21 cellular contexts compared by ENCODE assay signal in the genomic region with DNA sequence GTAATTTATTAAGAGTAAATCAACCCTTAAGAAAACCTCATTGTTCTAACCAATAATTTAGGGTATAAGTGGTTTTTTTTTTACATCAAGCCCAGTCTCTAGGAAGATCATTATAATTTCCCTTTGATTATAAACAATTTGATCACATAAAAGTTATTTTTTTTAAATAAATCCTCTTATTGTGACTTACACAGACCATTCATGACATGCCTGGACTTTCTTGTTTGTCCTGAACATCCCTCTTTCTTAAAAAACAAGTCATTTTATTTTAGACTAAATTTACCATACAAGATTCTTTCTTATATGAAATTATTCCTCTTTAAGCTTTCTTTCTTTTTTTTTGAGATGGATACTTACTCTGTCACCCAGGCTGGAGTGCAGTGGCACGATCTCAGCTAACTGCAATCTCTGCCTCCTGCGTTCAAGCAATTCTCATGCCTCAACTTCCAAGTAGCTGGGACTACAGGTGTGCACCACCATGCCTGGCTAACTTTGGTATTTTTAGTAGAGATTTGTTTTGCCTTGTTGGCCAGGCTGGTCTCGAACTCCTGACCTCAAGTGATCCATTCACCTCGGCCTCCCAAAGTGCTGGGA. TPM values are rescaled to one million over a fixed set of nuclear protein-coding genes. Genes with fewer than 3 reads are reported as not detected.
DNase-seq lines count a peak whose midpoint lies in the region; ATAC-seq, FAIRE-seq and TF ChIP-seq lines count a peak whose summit lies in the region.
"Had no signal": no experiment of that assay in that cellular context is flagged by ENCODE, and none has a peak within 500 bp of the region (broad histone marks: within the 10 kb centered on the region; RNA-seq: fewer than 3 reads in every experiment).

No MANE protein-coding gene starts in this region.

- no peaks in the 10 kb centered on the region for H3K36me3 Mint-ChIP-seq in CD14-positive monocyte
- H3K36me3 Mint-ChIP-seq: activated naive CD4-positive, alpha-beta T cell treated with anti-CD3 and anti-CD28 coated beads, Interleukin-2, amount 10 ng/mL, durations not matched to agents 7 days and 5 days had no signal

- peaks cover 14 to 35% (median 29%) of the 10 kb centered on the region in 7 donors for H3K9me3 Mint-ChIP-seq in CD14-positive monocyte

- no peak for TF ChIP-seq RAD21 in HepG2 (CRISPR knock-in tag; IDR thresholded peaks at IDR 0.05)

- TF ChIP-seq CTCF in HepG2 (CRISPR knock-in tag; IDR thresholded peaks at IDR 0.05) (no peak), right lobe of liver (IDR thresholded peaks at IDR 0.05) (no peak), esophagus muscularis mucosa (IDR thresholded peaks at IDR 0.05) (no peak), CD14-positive monocyte (IDR thresholded peaks at IDR 0.05) (no peak)

- H3K4me1 ChIP-seq in HepG2 (ENCODE audit: insufficient read depth, low read length) (no peaks in the 10 kb centered on the region), right lobe of liver (no peaks in the 10 kb centered on the region), esophagus muscularis mucosa (no peaks in the 10 kb centered on the region)
- H3K4me1 ChIP-seq: testis had no signal

- H3K9me3 ChIP-seq in HepG2 (ENCODE audit: low read length) (peaks cover 55% of the 10 kb centered on the region), right lobe of liver (no peaks in the 10 kb centered on the region), esophagus muscularis mucosa (no peaks in the 10 kb centered on the region)
- H3K9me3 ChIP-seq: testis had no signal

- intact Hi-C loops in HepG2 (cut with micrococcal nuclease; ENCODE audit: unreplicated experiment), result no loop called here
- intact Hi-C loops in right lobe of liver (cut with DNase I), result no loop called here
- intact Hi-C loops in esophagus muscularis mucosa (cut with DNase I), result no loop called here
- intact Hi-C loops in Right ventricle myocardium superior (cut with DNase I), result no loop called here
- intact Hi-C loops in CD14-positive monocyte (cut with micrococcal nuclease), result no loop called here

- H3K27ac Mint-ChIP-seq in CD14-positive monocyte, result no peak overlapping the region
- H3K27ac Mint-ChIP-seq: activated naive CD4-positive, alpha-beta T cell treated with anti-CD3 and anti-CD28 coated beads, Interleukin-2, amount 10 ng/mL, durations not matched to agents 7 days and 5 days; WTC11 had no signal

- in situ Hi-C loops in HepG2 (cut with HindIII; ENCODE audit: extremely low pct_ligation_motif_present, low pct_unique_long_range_greater_than_20kb), result no loop called here

- no peaks in the 10 kb centered on the region for H3K27me3 ChIP-seq in HepG2 (ENCODE audit: control insufficient read depth in 1 of 2, insufficient read depth in 2 of 2, low read length in 2 of 2)
- no peaks in the 10 kb centered on the region for H3K27me3 ChIP-seq in right lobe of liver
- no peaks in the 10 kb centered on the region for H3K27me3 ChIP-seq in esophagus muscularis mucosa
- H3K27me3 ChIP-seq: testis had no signal

- H3K4me3 ChIP-seq in HepG2 (replicated peaks in 1 of 3; ENCODE audit: insufficient read depth in 1 of 3, low read depth in 2 of 3, low read length in 3 of 3), result no peak overlapping the region
- no peak overlapping the region for H3K4me3 ChIP-seq in right lobe of liver
- H3K4me3 ChIP-seq in esophagus muscularis mucosa, result no peak overlapping the region
- H3K4me3 ChIP-seq: testis had no signal

- no peak for FAIRE-seq in HepG2 (lab: Jason Lieb, UNC)
- FAIRE-seq: H1, urothelium cell line had no signal

- H3K36me3 ChIP-seq in HepG2 (replicated peaks in 1 of 2; ENCODE audit: control insufficient read depth in 1 of 2, insufficient read depth in 2 of 2, low read length in 2 of 2) (no peaks in the 10 kb centered on the region), right lobe of liver (no peaks in the 10 kb centered on the region), esophagus muscularis mucosa (no peaks in the 10 kb centered on the region)

- CTCF ChIA-PET in HepG2 (lab: Yijun Ruan, JAX; ENCODE audit: low intra/inter-chr PET ratio, low total read pairs), result no interaction called here

- no peaks in the 10 kb centered on the region for H4K20me1 ChIP-seq in HepG2 (ENCODE audit: insufficient read depth, low read length)

- H3K4me3 Mint-ChIP-seq in CD14-positive monocyte, result no peak overlapping the region
- H3K4me3 Mint-ChIP-seq: activated naive CD4-positive, alpha-beta T cell treated with anti-CD3 and anti-CD28 coated beads, Interleukin-2, amount 10 ng/mL, durations not matched to agents 7 days and 5 days; WTC11 had no signal

- ATAC-seq in HepG2, result no peak
- no peak for ATAC-seq in right lobe of liver
- no peak for ATAC-seq in Right ventricle myocardium superior (ENCODE audit: poor library complexity)
- ATAC-seq in GM18519 (IDR thresholded peaks at IDR 0.05; ENCODE audit: low FRiP score, unreplicated experiment), result no peak
- ATAC-seq: sciatic nerve, WTC11 had no signal

- no peaks in the 10 kb centered on the region for H3K79me2 ChIP-seq in HepG2 (ENCODE audit: insufficient read depth, low read length)

- no peak overlapping the region for H3K4me2 ChIP-seq in HepG2 (ENCODE audit: low read depth, low read length)

- BruUV-seq in HepG2 (replicated peaks; lab: Mats Ljungman, UMichigan), result no TSS peak

- H3K9ac ChIP-seq in HepG2 (ENCODE audit: insufficient read depth, low read depth, low read length), result no peak overlapping the region

- DNase-seq in HepG2 (ENCODE audit: low spot score) (no peak), right lobe of liver (no peak), OCI-M1 (lab: John Stamatoyannopoulos, UW) (peak; percentile 55), esophagus muscularis mucosa (ENCODE audit: extremely low spot score) (peak; percentile 50), Right ventricle myocardium superior (no peak), CD14-positive monocyte (ENCODE audit: low spot score) (no peak)
- DNase-seq: activated naive CD4-positive, alpha-beta T cell treated with anti-CD3 and anti-CD28 coated beads, Interleukin-2, amount 10 ng/mL, durations not matched to agents 7 days and 5 days; amygdala; IMR-90; MM.1S; NCI-H1417 treated with DMSO at 0.1 percent for 48 hours; NCI-H510A; stimulated activated CD4-positive, alpha-beta T cell treated with anti-CD3 and anti-CD28 coated beads, Interleukin-4, amount 100 ng/mL, for 4 hours; stimulated activated naive CD4-positive, alpha-beta T cell; testis had no signal

- H3K27ac ChIP-seq in HepG2 (ENCODE audit: extremely low read length, insufficient read depth, low read length) (no peak overlapping the region), right lobe of liver (no peak overlapping the region), esophagus muscularis mucosa (replicated peaks in 1 of 4) (no peak overlapping the region)
- H3K27ac ChIP-seq: C4-2B, testis had no signal

- POLR2A ChIA-PET in HepG2 (lab: Yijun Ruan, JAX), result no interaction called here

- peaks cover 0 to 4% (median 0%) of the 10 kb centered on the region in 3 donors for H3K27me3 Mint-ChIP-seq in CD14-positive monocyte (ENCODE audit: low read depth in 3 of 3)

- TF ChIP-seq EP300 in HepG2 (IDR thresholded peaks at IDR 0.05; ENCODE audit: low read depth in 2 of 2, low read length in 2 of 2), result no peak
- TF ChIP-seq EP300 in HepG2 (CRISPR knock-in tag; IDR thresholded peaks at IDR 0.05; ENCODE audit: borderline replicate concordance), result no peak
- no peak for TF ChIP-seq EP300 in esophagus muscularis mucosa (IDR thresholded peaks at IDR 0.05)

- no peaks in the 10 kb centered on the region for H3K4me1 Mint-ChIP-seq in CD14-positive monocyte
- H3K4me1 Mint-ChIP-seq: activated naive CD4-positive, alpha-beta T cell treated with anti-CD3 and anti-CD28 coated beads, Interleukin-2, amount 10 ng/mL, durations not matched to agents 7 days and 5 days had no signal

- 2% methylated on average over 4 of the region's 4 CpGs for WGBS in HepG2 (ENCODE audit: low lambda C conversion rate)
- 68% methylated on average over 4 of the region's 4 CpGs for WGBS in right lobe of liver (ENCODE audit: insufficient coverage, low coverage, low lambda C conversion rate, missing lambda C conversion rate)
- 92% methylated on average over 4 of the region's 4 CpGs for WGBS in esophagus muscularis mucosa

- no peak overlapping the region for H2AFZ ChIP-seq in HepG2 (ENCODE audit: low read length)

- TF ChIP-seq POLR2A in HepG2 (IDR thresholded peaks at IDR 0.05; ENCODE audit: insufficient read depth in 1 of 2, low read depth in 2 of 2, low read length in 2 of 2), result no peak
- no peak for TF ChIP-seq POLR2A in right lobe of liver (IDR thresholded peaks at IDR 0.05)
- no peak for TF ChIP-seq POLR2A in esophagus muscularis mucosa (IDR thresholded peaks at IDR 0.05; ENCODE audit: low read depth)

TF ChIP-seq in HepG2, 621 proteins besides CTCF, POLR2A, EP300 and RAD21 (continues in another document):
- TF ChIP-seq NPAS2 (CRISPR knock-in tag; IDR thresholded peaks at IDR 0.05; ENCODE audit: borderline replicate concordance) (no peak), ZFP36 (IDR thresholded peaks at IDR 0.05; ENCODE audit: borderline replicate concordance, low read depth, low read length, partially characterized antibody) (peak; percentile 55)

RNA-seq across cellular contexts. Expression of gene AGPAT4, which starts 53.6 kb away (rescaled TPM):
- 0.04 and 0.07 TPM in 2 replicates for total RNA-seq in HepG2 (2016; rRNA removed; fragmentation: Illumina TruSeq; extraction: Trizol)
- under 0.01 TPM in 1 of 2 replicates, not detected in the other for total RNA-seq in HepG2 (2016; cell fraction: cytosol; rRNA removed; fragmentation: Illumina TruSeq; extraction: Trizol; ENCODE audit: low read depth)
- total RNA-seq in HepG2 (2016; cell fraction: insoluble cytoplasmic fraction; rRNA removed; fragmentation: Illumina TruSeq; extraction: Trizol), result 0.04 TPM in 2 replicates
- total RNA-seq in HepG2 (2016; cell fraction: membrane; rRNA removed; fragmentation: Illumina TruSeq; extraction: Trizol), result 0.03 and 0.22 TPM in 2 replicates
- 0.12 and 0.19 TPM in 2 replicates for total RNA-seq in HepG2 (2016; cell fraction: nucleus; rRNA removed; fragmentation: Illumina TruSeq; extraction: Trizol)
- polyA plus RNA-seq in HepG2 (2011; rRNA removed), result 0.13 and 0.20 TPM in 2 replicates
- 0.03 and 0.10 TPM in 2 replicates for polyA plus RNA-seq in HepG2 (2011; cell fraction: cytosol; rRNA removed)
- polyA plus RNA-seq in HepG2 (2011; cell fraction: nucleus; rRNA removed), result 0.39 and 0.40 TPM in 2 replicates
- polyA plus RNA-seq in HepG2 (2012), result 0.12 and 0.33 TPM in 2 replicates
- polyA plus RNA-seq in HepG2 (2016; cell fraction: cytosol; fragmentation: Illumina TruSeq; extraction: Trizol; ENCODE audit: low read depth), result 0.06 TPM in 1 of 2 replicates, not detected in the other
- polyA plus RNA-seq in HepG2 (2016; cell fraction: insoluble cytoplasmic fraction; fragmentation: Illumina TruSeq; extraction: Trizol; ENCODE audit: low read depth), result not detected in 2 replicates
- polyA plus RNA-seq in HepG2 (2016; cell fraction: membrane; fragmentation: Illumina TruSeq; extraction: Trizol; ENCODE audit: low read depth), result 0.10 TPM in 1 of 2 replicates, not detected in the other
- polyA plus RNA-seq in HepG2 (2016; cell fraction: nucleus; fragmentation: Illumina TruSeq; extraction: Trizol; ENCODE audit: insufficient read depth, low read depth), result 0.08 and 0.33 TPM in 2 replicates
- polyA minus RNA-seq in HepG2 (2011; rRNA and poly(A)+ RNA removed; ENCODE audit: low replicate concordance), result 3.9 TPM in 1 of 2 replicates, not detected in the other
- polyA minus RNA-seq in HepG2 (2011; cell fraction: cytosol; rRNA and poly(A)+ RNA removed), result not detected in 2 replicates
- 0.52 and 1.2 TPM in 2 replicates for polyA minus RNA-seq in HepG2 (2011; cell fraction: nucleus; rRNA and poly(A)+ RNA removed)
- 1 to 10 TPM in 1 of 6 experiments, under 1 TPM in 5; 0.42 to 1.7 (median 0.78) TPM for total RNA-seq in right lobe of liver
- 10 to 100 TPM in 2 of 4 donors, 1 to 10 TPM in 2; 7.9 to 12.6 (median 10.0) TPM for total RNA-seq in esophagus muscularis mucosa
- 2.1 TPM for total RNA-seq in Right ventricle myocardium superior
- 1 to 10 TPM; 6.4 to 6.9 TPM for polyA plus RNA-seq in CD14-positive monocyte

Comparison
In these comparisons a context has a peak if more than half of its experiments do, and no peak if none do; other contexts are left out.
1. DNase-seq: peak in OCI-M1 (single experiment) and esophagus muscularis mucosa (single experiment); none in HepG2 (single experiment), right lobe of liver (0 of 3), Right ventricle myocardium superior (single experiment) and CD14-positive monocyte (single experiment).